ENCODE assay signal across 23 cellular contexts in genomic region chr19:17519967-17520366, GRCh38. TPM values are rescaled to one million over a fixed set of nuclear protein-coding genes. Genes with fewer than 3 reads are reported as not detected.
"Had no signal": no experiment of that assay in that cellular context is flagged by ENCODE, and none has a peak within 500 bp of the region (broad histone marks: within the 10 kb centered on the region; RNA-seq: fewer than 3 reads in every experiment).

No MANE protein-coding gene starts in this region.

- H3K27ac ChIP-seq: epithelial cell of prostate, gastrocnemius medialis, hepatocyte, ovary, right lobe of liver had no signal

- H3K4me3 ChIP-seq: gastrocnemius medialis, hepatocyte, lung, ovary, right lobe of liver, smooth muscle cell had no signal

- H3K9me3 Mint-ChIP-seq: mesothelial cell of epicardium, type B pancreatic cell had no signal

- H3K27me3 ChIP-seq: hepatocyte, ovary, right lobe of liver had no signal

- DNase-seq: activated CD4-positive, alpha-beta T cell treated with anti-CD3 and anti-CD28 coated beads, Interleukin-2, amount 10 ng/mL, durations not matched to agents 24 days and 14 days; activated CD4-positive, CD25-positive, alpha-beta regulatory T cell; activated CD8-positive, alpha-beta memory T cell treated with anti-CD3 and anti-CD28 coated beads, Interleukin-2, amount 50 U/mL, for 4 hours; activated CD8-positive, alpha-beta T cell treated with anti-CD3 and anti-CD28 coated beads, Interleukin-2, amount 10 ng/mL, durations not matched to agents 7 days and 5 days; activated gamma-delta T cell treated with Interleukin-2 at 50 U/mL for 16 hours; dermis blood vessel endothelial cell; gastrocnemius medialis; islet precursor cell; ovary; right lobe of liver; stimulated activated naive CD8-positive, alpha-beta T cell treated with anti-CD3 and anti-CD28 coated beads, Interleukin-15, amount 100 ng/mL, for 72 hours; T-helper 2 cell had no signal

- ATAC-seq: activated CD8-positive, alpha-beta T cell treated with anti-CD3 and anti-CD28 coated beads, Interleukin-2, amount 10 ng/mL, durations not matched to agents 7 days and 5 days; gastrocnemius medialis; right lobe of liver; stimulated activated naive CD8-positive, alpha-beta T cell treated with anti-CD3 and anti-CD28 coated beads, Interleukin-15, amount 100 ng/mL, for 72 hours had no signal

- H3K4me2 ChIP-seq: hepatocyte, smooth muscle cell had no signal

- H2AFZ ChIP-seq: hepatocyte had no signal

- H3K4me1 ChIP-seq: gastrocnemius medialis, right lobe of liver had no signal

- H3K79me2 ChIP-seq: hepatocyte had no signal

- H3K9me3 ChIP-seq: gastrocnemius medialis, ovary, right lobe of liver had no signal

- H3K36me3 ChIP-seq: ovary had no signal

- H3K27me3 Mint-ChIP-seq: activated CD4-positive, alpha-beta T cell treated with anti-CD3 and anti-CD28 coated beads, Interleukin-2, amount 10 ng/mL, durations not matched to agents 24 days and 14 days; activated naive CD8-positive, alpha-beta T cell; stimulated activated naive CD8-positive, alpha-beta T cell treated with anti-CD3 and anti-CD28 coated beads, Interleukin-15, amount 100 ng/mL, for 72 hours; type B pancreatic cell had no signal

- H3K4me1 Mint-ChIP-seq: mesothelial cell of epicardium had no signal

- H3K4me3 Mint-ChIP-seq: activated CD4-positive, alpha-beta T cell treated with anti-CD3 and anti-CD28 coated beads, Interleukin-2, amount 10 ng/mL, durations not matched to agents 24 days and 14 days; activated CD8-positive, alpha-beta T cell treated with anti-CD3 and anti-CD28 coated beads, Interleukin-2, amount 10 ng/mL, durations not matched to agents 7 days and 5 days; activated naive CD8-positive, alpha-beta T cell; mesothelial cell of epicardium; stimulated activated naive CD8-positive, alpha-beta T cell treated with anti-CD3 and anti-CD28 coated beads, Interleukin-15, amount 100 ng/mL, for 72 hours; type B pancreatic cell had no signal

- H3K27ac Mint-ChIP-seq: activated CD4-positive, alpha-beta T cell treated with anti-CD3 and anti-CD28 coated beads, Interleukin-2, amount 10 ng/mL, durations not matched to agents 24 days and 14 days; activated CD8-positive, alpha-beta T cell treated with anti-CD3 and anti-CD28 coated beads, Interleukin-2, amount 10 ng/mL, durations not matched to agents 7 days and 5 days; activated naive CD8-positive, alpha-beta T cell; mesothelial cell of epicardium; stimulated activated naive CD8-positive, alpha-beta T cell treated with anti-CD3 and anti-CD28 coated beads, Interleukin-15, amount 100 ng/mL, for 72 hours; type B pancreatic cell had no signal

RNA-seq across cellular contexts. Expression of gene NXNL1, which starts 59.2 kb away (rescaled TPM):
- total RNA-seq: activated CD4-positive, alpha-beta T cell treated with anti-CD3 and anti-CD28 coated beads, Interleukin-2, amount 10 ng/mL, durations not matched to agents 24 days and 14 days; activated CD8-positive, alpha-beta T cell treated with anti-CD3 and anti-CD28 coated beads, Interleukin-2, amount 10 ng/mL, durations not matched to agents 7 days and 5 days; chondrocyte; dermis blood vessel endothelial cell; gastrocnemius medialis; hepatocyte; lung; mesothelial cell of epicardium; myocyte; ovary; pulmonary artery endothelial cell; right lobe of liver; temporal lobe had no signal
- polyA plus RNA-seq: hepatocyte, lung, smooth muscle cell had no signal
